1 cellular context compared by ENCODE assay signal in genomic region chr4:145097821-145098674, GRCh38.
A peak's percentile ranks its signal among the peaks of the same experiment; 100 is the strongest.
TF ChIP-seq lines count a peak whose summit lies in the region.

ABCE1 (plus strand) TSS chr4:145098311; CDS start chr4:145104413, 6,102 bp downstream.
ANAPC10 (minus strand) TSS chr4:145098196; CDS start chr4:145096099, 2,097 bp downstream.

TF ChIP-seq in HepG2, 621 proteins besides CTCF, POLR2A, EP300 and RAD21 (continued from another document and continues in another):
- no peak for TF ChIP-seq AHDC1 (CRISPR knock-in tag; IDR thresholded peaks at IDR 0.05; ENCODE audit: borderline replicate concordance)
- TF ChIP-seq KAT8 (CRISPR knock-in tag; IDR thresholded peaks at IDR 0.05): peak; percentile 97
- TF ChIP-seq ZNF10 (CRISPR knock-in tag; IDR thresholded peaks at IDR 0.05; ENCODE audit: borderline replicate concordance, low read depth): no peak
- peak; percentile 79 for TF ChIP-seq HIVEP1 (CRISPR knock-in tag; IDR thresholded peaks at IDR 0.05)
- peak; percentile 58; the same call in 1 of the 2 replicates for TF ChIP-seq ATF6 (CRISPR knock-in tag; conservative IDR thresholded peaks at IDR 0.05)
- peak; percentile 99; the same call in 1 of the 2 replicates for TF ChIP-seq MXD1 (CRISPR knock-in tag; IDR thresholded peaks at IDR 0.05)
- no peak for TF ChIP-seq DBP (CRISPR knock-in tag; IDR thresholded peaks at IDR 0.05; ENCODE audit: not compliant biosample characterization)
- TF ChIP-seq ZSCAN5A (CRISPR knock-in tag; IDR thresholded peaks at IDR 0.05; ENCODE audit: borderline replicate concordance): peak; percentile 69; the same call in 1 of the 2 replicates
- TF ChIP-seq ZBTB20 (CRISPR knock-in tag; IDR thresholded peaks at IDR 0.05; ENCODE audit: borderline replicate concordance, low read depth): peak; percentile 72
- no peak for TF ChIP-seq SRSF4 (IDR thresholded peaks at IDR 0.05; ENCODE audit: low read depth, low read length, poor library complexity, severe bottlenecking)
- TF ChIP-seq CAMTA2 (CRISPR knock-in tag; IDR thresholded peaks at IDR 0.05; ENCODE audit: borderline replicate concordance): no peak; the same call in 1 of the 2 replicates
- TF ChIP-seq ZNF549 (CRISPR knock-in tag; IDR thresholded peaks at IDR 0.05): no peak
- peak; percentile 55; the same call in 1 of the 2 replicates for TF ChIP-seq ZNF724P (CRISPR knock-in tag; IDR thresholded peaks at IDR 0.05; ENCODE audit: borderline replicate concordance)
- peak; percentile 100 for TF ChIP-seq ZNF784 (CRISPR knock-in tag; IDR thresholded peaks at IDR 0.05; ENCODE audit: borderline replicate concordance)
- no peak for TF ChIP-seq KLF15 (CRISPR knock-in tag; IDR thresholded peaks at IDR 0.05; ENCODE audit: borderline replicate concordance)
- no peak for TF ChIP-seq RBAK (CRISPR knock-in tag; IDR thresholded peaks at IDR 0.05)
- no peak for TF ChIP-seq ZNF441 (CRISPR knock-in tag; IDR thresholded peaks at IDR 0.05; ENCODE audit: borderline replicate concordance)
- peak; percentile 93 for TF ChIP-seq THAP11 (CRISPR knock-in tag; IDR thresholded peaks at IDR 0.05)
- no peak for TF ChIP-seq RFX1 (IDR thresholded peaks at IDR 0.05)
- TF ChIP-seq SNAI1 (CRISPR knock-in tag; IDR thresholded peaks at IDR 0.05; ENCODE audit: borderline replicate concordance): no peak
- TF ChIP-seq SMC3 (IDR thresholded peaks at IDR 0.05; ENCODE audit: low read length): 0 out of 2 replicates have a peak, but pooled peaks have one; percentile 8
- TF ChIP-seq HMGXB4 (CRISPR knock-in tag; IDR thresholded peaks at IDR 0.05; ENCODE audit: borderline replicate concordance in 1 of 2, low read depth in 1 of 2): peak; percentile 84 to 96; a peak in 3 of 4 replicates
- peak; percentile 61; the same call in 1 of the 2 replicates for TF ChIP-seq NR1H2 (CRISPR knock-in tag; IDR thresholded peaks at IDR 0.05; ENCODE audit: borderline replicate concordance, low read depth)
- no peak for TF ChIP-seq IRF9 (CRISPR knock-in tag; IDR thresholded peaks at IDR 0.05; ENCODE audit: borderline replicate concordance)
- TF ChIP-seq NFE2 (CRISPR knock-in tag; IDR thresholded peaks at IDR 0.05): no peak
- TF ChIP-seq MEIS2 (CRISPR knock-in tag; IDR thresholded peaks at IDR 0.05): no peak
- no peak for TF ChIP-seq MAFG (CRISPR knock-in tag; IDR thresholded peaks at IDR 0.05)
- peak; percentile 90 for TF ChIP-seq IKZF5 (CRISPR knock-in tag; IDR thresholded peaks at IDR 0.05)
- peak; percentile 78; the same call in 1 of the 2 replicates for TF ChIP-seq MEIS1 (CRISPR knock-in tag; IDR thresholded peaks at IDR 0.05; ENCODE audit: borderline replicate concordance)
- peak; percentile 79; the same call in 1 of the 2 replicates for TF ChIP-seq TFE3 (CRISPR knock-in tag; IDR thresholded peaks at IDR 0.05)
- TF ChIP-seq PHF20 (CRISPR knock-in tag; IDR thresholded peaks at IDR 0.05): peak; percentile 94
- TF ChIP-seq CHD4 (IDR thresholded peaks at IDR 0.05; ENCODE audit: borderline replicate concordance, low read length): no peak
- TF ChIP-seq SALL1 (CRISPR knock-in tag; IDR thresholded peaks at IDR 0.05): peak; percentile 94
- TF ChIP-seq ATRX (CRISPR knock-in tag; IDR thresholded peaks at IDR 0.05; ENCODE audit: borderline replicate concordance): no peak
- peak; percentile 60 for TF ChIP-seq HDAC2 (CRISPR knock-in tag; IDR thresholded peaks at IDR 0.05)
- peak; percentile 92 for TF ChIP-seq GMEB2 (CRISPR knock-in tag; IDR thresholded peaks at IDR 0.05; ENCODE audit: low read depth)
- 0 out of 2 replicates have a peak, but pooled peaks have one; percentile 11 for TF ChIP-seq ZKSCAN1 (IDR thresholded peaks at IDR 0.05; ENCODE audit: low read length)
- no peak for TF ChIP-seq ZNF7 (CRISPR knock-in tag; IDR thresholded peaks at IDR 0.05)
- 0 out of 2 replicates have a peak, but pooled peaks have one; percentile 62 for TF ChIP-seq ZFP37 (CRISPR knock-in tag; IDR thresholded peaks at IDR 0.05; ENCODE audit: borderline replicate concordance)
- TF ChIP-seq ZMYM2 (CRISPR knock-in tag; IDR thresholded peaks at IDR 0.05): no peak
- peak; percentile 97 for TF ChIP-seq GATAD1 (CRISPR knock-in tag; IDR thresholded peaks at IDR 0.05)
- peak; percentile 82 for TF ChIP-seq ZNF589 (CRISPR knock-in tag; conservative IDR thresholded peaks at IDR 0.05)
- TF ChIP-seq POLR2AphosphoS5 (IDR thresholded peaks at IDR 0.05; ENCODE audit: low read depth, low read length): peak; percentile 90
- TF ChIP-seq ZNF841 (CRISPR knock-in tag; IDR thresholded peaks at IDR 0.05; ENCODE audit: borderline replicate concordance): no peak
